In the genomic region with DNA sequence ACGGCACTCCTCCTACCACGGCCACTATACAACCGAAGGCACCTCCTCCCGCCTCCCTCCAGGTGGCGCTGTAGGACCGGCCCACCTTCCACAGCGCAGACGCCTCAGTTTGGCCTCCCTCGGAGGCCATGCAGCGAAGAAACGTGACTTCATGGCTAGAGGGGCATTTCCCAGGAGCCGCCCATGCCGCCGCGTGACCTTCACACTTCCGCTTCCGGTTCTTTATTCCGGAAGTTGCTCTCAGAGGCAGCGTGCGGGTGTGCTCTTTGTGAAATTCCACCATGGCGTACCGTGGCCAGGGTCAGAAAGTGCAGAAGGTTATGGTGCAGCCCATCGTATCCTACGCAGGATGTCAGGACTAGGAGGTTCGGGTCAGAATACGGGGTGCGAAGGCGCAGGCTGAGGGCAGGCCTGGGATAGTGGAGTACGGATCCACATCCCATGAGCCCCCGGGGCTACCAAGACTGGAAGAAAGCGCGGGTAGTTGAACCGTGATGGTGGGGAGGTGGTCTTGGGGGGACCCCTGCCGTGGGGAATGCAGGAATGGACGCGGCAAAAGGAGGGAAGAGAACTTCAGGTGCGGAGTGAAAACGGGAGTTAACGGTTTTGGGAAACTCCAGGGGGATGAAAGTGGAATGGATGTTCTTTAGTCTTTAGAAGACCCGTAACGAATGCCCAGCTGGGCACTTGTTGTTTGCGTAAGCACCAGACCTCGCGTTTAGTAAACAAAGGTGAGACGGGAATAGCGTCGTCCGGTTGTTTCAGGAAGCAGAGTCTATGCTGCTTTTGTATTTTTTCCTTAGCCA, we compare ENCODE assay signal across 1 cellular context.
TF ChIP-seq lines count a peak whose summit lies in the region.

Gene SNRPE, plus strand, starts transcription at position 221 of the 806 bp plus-strand sequence. Its CDS starts 61 bp downstream, at position 282.

TF ChIP-seq in HepG2, 621 proteins besides CTCF, POLR2A, EP300 and RAD21 (continued from another document and continues in another):
- TF ChIP-seq, protein P1, sequence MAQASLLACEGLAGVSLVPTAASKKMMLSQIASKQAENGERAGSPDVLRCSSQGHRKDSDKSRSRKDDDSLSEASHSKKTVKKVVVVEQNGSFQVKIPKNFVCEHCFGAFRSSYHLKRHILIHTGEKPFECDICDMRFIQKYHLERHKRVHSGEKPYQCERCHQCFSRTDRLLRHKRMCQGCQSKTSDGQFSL (CRISPR knock-in tag; IDR thresholded peaks at IDR 0.05): no peak; the same call in 1 of the 2 replicates
- TF ChIP-seq AHDC1 (CRISPR knock-in tag; IDR thresholded peaks at IDR 0.05; ENCODE audit: borderline replicate concordance): no peak
- no peak for TF ChIP-seq ZNF432 (CRISPR knock-in tag; IDR thresholded peaks at IDR 0.05; ENCODE audit: borderline replicate concordance)
- no peak for TF ChIP-seq NR2F2 (IDR thresholded peaks at IDR 0.05; ENCODE audit: borderline replicate concordance, low read depth)
- TF ChIP-seq, protein P2, sequence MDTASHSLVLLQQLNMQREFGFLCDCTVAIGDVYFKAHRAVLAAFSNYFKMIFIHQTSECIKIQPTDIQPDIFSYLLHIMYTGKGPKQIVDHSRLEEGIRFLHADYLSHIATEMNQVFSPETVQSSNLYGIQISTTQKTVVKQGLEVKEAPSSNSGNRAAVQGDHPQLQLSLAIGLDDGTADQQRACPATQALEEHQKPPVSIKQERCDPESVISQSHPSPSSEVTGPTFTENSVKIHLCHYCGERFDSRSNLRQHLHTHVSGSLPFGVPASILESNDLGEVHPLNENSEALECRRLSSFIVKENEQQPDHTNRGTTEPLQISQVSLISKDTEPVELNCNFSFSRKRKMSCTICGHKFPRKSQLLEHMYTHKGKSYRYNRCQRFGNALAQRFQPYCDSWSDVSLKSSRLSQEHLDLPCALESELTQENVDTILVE (CRISPR knock-in tag; IDR thresholded peaks at IDR 0.05): peak; percentile 86
- TF ChIP-seq, protein P3, sequence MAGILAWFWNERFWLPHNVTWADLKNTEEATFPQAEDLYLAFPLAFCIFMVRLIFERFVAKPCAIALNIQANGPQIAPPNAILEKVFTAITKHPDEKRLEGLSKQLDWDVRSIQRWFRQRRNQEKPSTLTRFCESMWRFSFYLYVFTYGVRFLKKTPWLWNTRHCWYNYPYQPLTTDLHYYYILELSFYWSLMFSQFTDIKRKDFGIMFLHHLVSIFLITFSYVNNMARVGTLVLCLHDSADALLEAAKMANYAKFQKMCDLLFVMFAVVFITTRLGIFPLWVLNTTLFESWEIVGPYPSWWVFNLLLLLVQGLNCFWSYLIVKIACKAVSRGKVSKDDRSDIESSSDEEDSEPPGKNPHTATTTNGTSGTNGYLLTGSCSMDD (CRISPR knock-in tag; IDR thresholded peaks at IDR 0.05): no peak
- peak; percentile 36 for TF ChIP-seq HMG20A (CRISPR knock-in tag; IDR thresholded peaks at IDR 0.05; ENCODE audit: borderline replicate concordance)
- peak; percentile 85 for TF ChIP-seq ZSCAN31 (CRISPR knock-in tag; IDR thresholded peaks at IDR 0.05; ENCODE audit: low read depth)
- TF ChIP-seq ZNF260 (CRISPR knock-in tag; IDR thresholded peaks at IDR 0.05; ENCODE audit: borderline replicate concordance, low read depth): no peak
- no peak for TF ChIP-seq DNMT1 (CRISPR knock-in tag; IDR thresholded peaks at IDR 0.05)
- TF ChIP-seq CAMTA2 (CRISPR knock-in tag; IDR thresholded peaks at IDR 0.05; ENCODE audit: borderline replicate concordance): no peak
- TF ChIP-seq, protein P4, sequence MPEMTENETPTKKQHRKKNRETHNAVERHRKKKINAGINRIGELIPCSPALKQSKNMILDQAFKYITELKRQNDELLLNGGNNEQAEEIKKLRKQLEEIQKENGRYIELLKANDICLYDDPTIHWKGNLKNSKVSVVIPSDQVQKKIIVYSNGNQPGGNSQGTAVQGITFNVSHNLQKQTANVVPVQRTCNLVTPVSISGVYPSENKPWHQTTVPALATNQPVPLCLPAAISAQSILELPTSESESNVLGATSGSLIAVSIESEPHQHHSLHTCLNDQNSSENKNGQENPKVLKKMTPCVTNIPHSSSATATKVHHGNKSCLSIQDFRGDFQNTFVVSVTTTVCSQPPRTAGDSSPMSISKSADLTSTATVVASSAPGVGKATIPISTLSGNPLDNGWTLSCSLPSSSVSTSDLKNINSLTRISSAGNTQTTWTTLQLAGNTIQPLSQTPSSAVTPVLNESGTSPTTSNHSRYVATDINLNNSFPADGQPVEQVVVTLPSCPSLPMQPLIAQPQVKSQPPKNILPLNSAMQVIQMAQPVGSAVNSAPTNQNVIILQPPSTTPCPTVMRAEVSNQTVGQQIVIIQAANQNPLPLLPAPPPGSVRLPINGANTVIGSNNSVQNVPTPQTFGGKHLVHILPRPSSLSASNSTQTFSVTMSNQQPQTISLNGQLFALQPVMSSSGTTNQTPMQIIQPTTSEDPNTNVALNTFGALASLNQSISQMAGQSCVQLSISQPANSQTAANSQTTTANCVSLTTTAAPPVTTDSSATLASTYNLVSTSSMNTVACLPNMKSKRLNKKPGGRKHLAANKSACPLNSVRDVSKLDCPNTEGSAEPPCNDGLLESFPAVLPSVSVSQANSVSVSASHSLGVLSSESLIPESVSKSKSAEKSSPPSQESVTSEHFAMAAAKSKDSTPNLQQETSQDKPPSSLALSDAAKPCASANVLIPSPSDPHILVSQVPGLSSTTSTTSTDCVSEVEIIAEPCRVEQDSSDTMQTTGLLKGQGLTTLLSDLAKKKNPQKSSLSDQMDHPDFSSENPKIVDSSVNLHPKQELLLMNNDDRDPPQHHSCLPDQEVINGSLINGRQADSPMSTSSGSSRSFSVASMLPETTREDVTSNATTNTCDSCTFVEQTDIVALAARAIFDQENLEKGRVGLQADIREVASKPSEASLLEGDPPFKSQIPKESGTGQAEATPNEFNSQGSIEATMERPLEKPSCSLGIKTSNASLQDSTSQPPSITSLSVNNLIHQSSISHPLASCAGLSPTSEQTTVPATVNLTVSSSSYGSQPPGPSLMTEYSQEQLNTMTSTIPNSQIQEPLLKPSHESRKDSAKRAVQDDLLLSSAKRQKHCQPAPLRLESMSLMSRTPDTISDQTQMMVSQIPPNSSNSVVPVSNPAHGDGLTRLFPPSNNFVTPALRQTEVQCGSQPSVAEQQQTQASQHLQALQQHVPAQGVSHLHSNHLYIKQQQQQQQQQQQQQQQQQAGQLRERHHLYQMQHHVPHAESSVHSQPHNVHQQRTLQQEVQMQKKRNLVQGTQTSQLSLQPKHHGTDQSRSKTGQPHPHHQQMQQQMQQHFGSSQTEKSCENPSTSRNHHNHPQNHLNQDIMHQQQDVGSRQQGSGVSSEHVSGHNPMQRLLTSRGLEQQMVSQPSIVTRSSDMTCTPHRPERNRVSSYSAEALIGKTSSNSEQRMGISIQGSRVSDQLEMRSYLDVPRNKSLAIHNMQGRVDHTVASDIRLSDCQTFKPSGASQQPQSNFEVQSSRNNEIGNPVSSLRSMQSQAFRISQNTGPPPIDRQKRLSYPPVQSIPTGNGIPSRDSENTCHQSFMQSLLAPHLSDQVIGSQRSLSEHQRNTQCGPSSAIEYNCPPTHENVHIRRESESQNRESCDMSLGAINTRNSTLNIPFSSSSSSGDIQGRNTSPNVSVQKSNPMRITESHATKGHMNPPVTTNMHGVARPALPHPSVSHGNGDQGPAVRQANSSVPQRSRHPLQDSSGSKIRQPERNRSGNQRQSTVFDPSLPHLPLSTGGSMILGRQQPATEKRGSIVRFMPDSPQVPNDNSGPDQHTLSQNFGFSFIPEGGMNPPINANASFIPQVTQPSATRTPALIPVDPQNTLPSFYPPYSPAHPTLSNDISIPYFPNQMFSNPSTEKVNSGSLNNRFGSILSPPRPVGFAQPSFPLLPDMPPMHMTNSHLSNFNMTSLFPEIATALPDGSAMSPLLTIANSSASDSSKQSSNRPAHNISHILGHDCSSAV (CRISPR knock-in tag; IDR thresholded peaks at IDR 0.05; ENCODE audit: borderline replicate concordance): no peak
- TF ChIP-seq CREB1 (IDR thresholded peaks at IDR 0.05): peak; percentile 72
- peak; percentile 89 for TF ChIP-seq CREB1 (CRISPR knock-in tag; IDR thresholded peaks at IDR 0.05)
- TF ChIP-seq ZSCAN30 (CRISPR knock-in tag; IDR thresholded peaks at IDR 0.05): peak; percentile 68; the same call in 1 of the 2 replicates
- TF ChIP-seq SMAD1 (CRISPR knock-in tag; IDR thresholded peaks at IDR 0.05; ENCODE audit: borderline replicate concordance, low read depth): peak; percentile 89; the same call in 1 of the 2 replicates
- TF ChIP-seq ZNF747 (CRISPR knock-in tag; IDR thresholded peaks at IDR 0.05; ENCODE audit: borderline replicate concordance): peak; percentile 77; the same call in 1 of the 2 replicates
- no peak; the same call in 1 of the 2 replicates for TF ChIP-seq ZBTB7B (CRISPR knock-in tag; IDR thresholded peaks at IDR 0.05)
- TF ChIP-seq RXRA (CRISPR knock-in tag; IDR thresholded peaks at IDR 0.05): peak; percentile 67
- peak; percentile 44; the same call in 1 of the 2 replicates for TF ChIP-seq DRAP1 (CRISPR knock-in tag; IDR thresholded peaks at IDR 0.05)
- TF ChIP-seq MAFG (CRISPR knock-in tag; IDR thresholded peaks at IDR 0.05): no peak
- no peak for TF ChIP-seq GLMP (CRISPR knock-in tag; IDR thresholded peaks at IDR 0.05; ENCODE audit: borderline replicate concordance)
- no peak for TF ChIP-seq YY1 (IDR thresholded peaks at IDR 0.05; ENCODE audit: insufficient read depth, insufficient replicate concordance, low read depth, low read length)
- peak; percentile 47 for TF ChIP-seq ZNF33B (CRISPR knock-in tag; IDR thresholded peaks at IDR 0.05)
- TF ChIP-seq, protein P5, sequence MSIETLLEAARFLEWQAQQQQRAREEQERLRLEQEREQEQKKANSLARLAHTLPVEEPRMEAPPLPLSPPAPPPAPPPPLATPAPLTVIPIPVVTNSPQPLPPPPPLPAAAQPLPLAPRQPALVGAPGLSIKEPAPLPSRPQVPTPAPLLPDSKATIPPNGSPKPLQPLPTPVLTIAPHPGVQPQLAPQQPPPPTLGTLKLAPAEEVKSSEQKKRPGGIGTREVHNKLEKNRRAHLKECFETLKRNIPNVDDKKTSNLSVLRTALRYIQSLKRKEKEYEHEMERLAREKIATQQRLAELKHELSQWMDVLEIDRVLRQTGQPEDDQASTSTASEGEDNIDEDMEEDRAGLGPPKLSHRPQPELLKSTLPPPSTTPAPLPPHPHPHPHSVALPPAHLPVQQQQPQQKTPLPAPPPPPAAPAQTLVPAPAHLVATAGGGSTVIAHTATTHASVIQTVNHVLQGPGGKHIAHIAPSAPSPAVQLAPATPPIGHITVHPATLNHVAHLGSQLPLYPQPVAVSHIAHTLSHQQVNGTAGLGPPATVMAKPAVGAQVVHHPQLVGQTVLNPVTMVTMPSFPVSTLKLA (IDR thresholded peaks at IDR 0.05): peak; percentile 90
- peak; percentile 76; the same call in 1 of the 2 replicates for TF ChIP-seq PHF21A (CRISPR knock-in tag; IDR thresholded peaks at IDR 0.05)
- no peak for TF ChIP-seq ZNF557 (CRISPR knock-in tag; IDR thresholded peaks at IDR 0.05)
- TF ChIP-seq BRCA1 (CRISPR knock-in tag; IDR thresholded peaks at IDR 0.05): no peak
- 0 out of 2 replicates have a peak, but pooled peaks have one; percentile 19 for TF ChIP-seq MTF1 (CRISPR knock-in tag; IDR thresholded peaks at IDR 0.05)
- TF ChIP-seq BORCS8-MEF2B (CRISPR knock-in tag; IDR thresholded peaks at IDR 0.05): peak; percentile 97
